ENCODE assay signal across 15 cellular contexts in the genomic region with DNA sequence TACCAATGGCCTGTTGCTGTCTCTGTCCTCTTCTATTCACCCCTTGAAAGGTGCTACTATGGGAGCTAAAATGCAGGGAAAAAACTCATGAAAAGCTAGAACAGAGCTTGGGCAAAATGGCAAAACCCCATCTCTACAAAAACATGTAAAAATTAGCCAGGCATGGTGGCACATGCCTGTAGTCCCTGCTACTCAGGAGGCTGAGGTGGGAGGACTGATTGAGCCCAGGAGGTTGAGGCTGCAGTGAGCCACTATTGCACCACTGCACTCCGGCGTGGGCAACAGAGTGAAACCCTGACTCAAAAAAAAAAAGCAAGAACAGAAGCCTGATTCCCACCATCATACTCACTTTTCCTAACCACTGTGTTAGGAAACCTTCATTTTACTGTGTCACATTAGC. TPM values are rescaled to one million over a fixed set of nuclear protein-coding genes. Genes with fewer than 3 reads are reported as not detected.
DNase-seq lines count a peak whose midpoint lies in the region; ATAC-seq, FAIRE-seq and TF ChIP-seq lines count a peak whose summit lies in the region.
"Had no signal": no experiment of that assay in that cellular context is flagged by ENCODE, and none has a peak within 500 bp of the region (broad histone marks: within the 10 kb centered on the region; RNA-seq: fewer than 3 reads in every experiment).

No MANE protein-coding gene starts in this region.

- peaks cover 69% of the 10 kb centered on the region for H3K4me1 Mint-ChIP-seq in nephron

- WGBS in heart right ventricle, 2 donors, result 83 to 90% methylated on average over 2 of the region's 2 CpGs
- 95% methylated on average over 2 of the region's 2 CpGs for WGBS in urinary bladder

- no peak for FAIRE-seq in RCC 7860 (lab: Jason Lieb, UNC)

- H3K27ac Mint-ChIP-seq in nephron, result peak overlapping the region; percentile 95 to 97 (median 97)

- H3K27ac ChIP-seq in heart right ventricle (peak overlapping the region; percentile 18 to 85 (median 70)), epithelial cell of prostate (peak overlapping the region; percentile 48), urinary bladder (ENCODE audit: low read depth) (peak overlapping the region; percentile 2)
- H3K27ac ChIP-seq: upper lobe of right lung had no signal

- no peaks in the 10 kb centered on the region for H3K9me3 Mint-ChIP-seq in nephron
- H3K9me3 Mint-ChIP-seq: neural crest cell had no signal

- H3K4me3 ChIP-seq in heart right ventricle (peak overlapping the region in 7 of 10 donors; percentile 27 to 44 (median 39)), urinary bladder (ENCODE audit: low read depth, low read length) (no peak overlapping the region)
- H3K4me3 ChIP-seq: upper lobe of right lung had no signal

- ATAC-seq in heart right ventricle (no peak), left cardiac atrium (no peak)

- no peak overlapping the region for H3K4me3 Mint-ChIP-seq in nephron
- H3K4me3 Mint-ChIP-seq: neural crest cell had no signal

- H3K36me3 ChIP-seq in heart right ventricle (peaks cover 0 to 17% (median 0%) of the 10 kb centered on the region in 9 donors), urinary bladder (ENCODE audit: insufficient read depth) (no peaks in the 10 kb centered on the region)
- H3K36me3 ChIP-seq: upper lobe of right lung had no signal

- peaks cover 17% of the 10 kb centered on the region for H3K36me3 Mint-ChIP-seq in nephron (ENCODE audit: low read depth)

- no peak for DNase-seq in heart right ventricle
- DNase-seq in left cardiac atrium, result no peak
- DNase-seq in epithelial cell of prostate (ENCODE audit: low read depth, low spot score), result no peak
- no peak for DNase-seq in RCC 7860 (ENCODE audit: low spot score)
- DNase-seq in Kasumi-1 (lab: John Stamatoyannopoulos, UW), result no peak
- no peak for DNase-seq in NCI-H82 (lab: John Stamatoyannopoulos, UW)
- DNase-seq: activated CD4-positive, alpha-beta T cell treated with anti-CD3 and anti-CD28 coated beads for 1 hour; effector CD4-positive, alpha-beta T cell; NCI-H2171 treated with DMSO at 0.1 percent for 48 hours; stimulated activated CD4-positive, alpha-beta T cell treated with anti-CD3 and anti-CD28 coated beads, Interleukin-12 subunit alpha, Interleukin-12 subunit beta, amount 100 ng/mL, for 4 hours; SW 1271; upper lobe of right lung had no signal

- no peaks in the 10 kb centered on the region for H3K27me3 Mint-ChIP-seq in nephron (ENCODE audit: low read depth)

- intact Hi-C loops in heart right ventricle (cut with DNase I) (loop anchor here in 5 of 10 donors (5.0 to 10.0 kb wide), 2 partner anchors 70 to 73 kb away; no protein-coding TSS in a partner anchor), left cardiac atrium (cut with DNase I) (no loop called here)

- H3K9me3 ChIP-seq in heart right ventricle, result no peaks in the 10 kb centered on the region
- H3K9me3 ChIP-seq: upper lobe of right lung had no signal

- TF ChIP-seq CTCF in heart right ventricle (IDR thresholded peaks at IDR 0.05) (no peak), nephron (IDR thresholded peaks at IDR 0.05; ENCODE audit: unreplicated experiment in 3 of 3) (no peak)

- H3K4me1 ChIP-seq in heart right ventricle (peaks cover 15 to 99% (median 72%) of the 10 kb centered on the region in 9 donors), urinary bladder (ENCODE audit: insufficient read depth) (no peaks in the 10 kb centered on the region)

- H3K27me3 ChIP-seq in heart right ventricle, result no peaks in the 10 kb centered on the region
- H3K27me3 ChIP-seq: upper lobe of right lung had no signal

RNA-seq across cellular contexts. Expression of gene MAP4, which starts 1.9 kb away (rescaled TPM):
- total RNA-seq in heart right ventricle (1,000 to 10,000 TPM in 5 of 10 donors, 100 to 1,000 TPM in 5; 451 to 1,345 (median 982) TPM), left cardiac atrium (100 to 1,000 TPM; 328 to 374 TPM), urinary bladder (120 TPM)
- polyA plus RNA-seq in heart right ventricle (100 to 1,000 TPM; 141 to 248 TPM), urinary bladder (186 TPM)

Comparison
In these comparisons a context has a peak if more than half of its experiments do, and no peak if none do; other contexts are left out.
1. H3K27ac ChIP-seq: peak in every context shown above with its lines; median percentile 70 in heart right ventricle; 48 in epithelial cell of prostate; 2 in urinary bladder.